In genomic region chr16:53384610-53385009, GRCh38 we compare ENCODE assay signal across 6 cellular contexts. TPM values are rescaled to one million over a fixed set of nuclear protein-coding genes. Genes with fewer than 3 reads are reported as not detected.
A peak's percentile ranks its signal among the peaks of the same experiment; 100 is the strongest.
DNase-seq lines count a peak whose midpoint lies in the region; ATAC-seq and TF ChIP-seq lines count a peak whose summit lies in the region.
"Not testable (repeated sequence)": the region's sequence is repeated elsewhere in the genome, so short reads cannot be mapped to it uniquely, and the experiment has no call there.

No MANE protein-coding gene starts in this region.

- not testable (repeated sequence) for H3K4me3 ChIP-seq in GM23338; HEK293 (ENCODE audit: low read depth, low read length); SK-N-MC; mesendoderm (ENCODE audit: low read length)
- H3K4me3 ChIP-seq in endodermal cell (ENCODE audit: low read length): peak overlapping the region; percentile 53

- H2AK5ac ChIP-seq in mesendoderm (ENCODE audit: low read length): not testable (repeated sequence)

- not testable (repeated sequence) for H3K27ac ChIP-seq in GM23338 (ENCODE audit: low read depth); SK-N-MC; endodermal cell (ENCODE audit: low read depth, low read length); mesendoderm (ENCODE audit: low read depth, low read length)
- peak overlapping the region; percentile 48; the same call in 1 of the 2 replicates for H3K27ac ChIP-seq in HEK293 (ENCODE audit: extremely low read depth, low read depth, low read length)

- H3K23ac ChIP-seq in mesendoderm (ENCODE audit: low read length): not testable (repeated sequence)

- H3K36me3 Mint-ChIP-seq in GM23338 (ENCODE audit: low read depth): peaks cover 43% of the 10 kb centered on the region
- peaks cover 42% of the 10 kb centered on the region for H3K36me3 Mint-ChIP-seq in WTC11
- H3K36me3 Mint-ChIP-seq in endodermal cell (ENCODE audit: low read depth): not testable (repeated sequence)

- TF ChIP-seq CTCF in GM23338 (conservative IDR thresholded peaks at IDR 0.05; ENCODE audit: low read depth in 2 of 2); HEK293 (tag by site-specific recombination; IDR thresholded peaks at IDR 0.05); WTC11 (IDR thresholded peaks at IDR 0.05); endodermal cell (conservative IDR thresholded peaks at IDR 0.05): not testable (repeated sequence)

- H3K9me2 ChIP-seq in GM23338 (ENCODE audit: insufficient read depth): not testable (repeated sequence)

- not testable (repeated sequence) for H2AFZ ChIP-seq in GM23338

- not testable (repeated sequence) for H4K5ac ChIP-seq in mesendoderm (ENCODE audit: low read length)

- 78 to 84% methylated on average over 7 to 8 of the region's 8 CpGs for WGBS in endodermal cell (ENCODE audit: insufficient coverage in 1 of 2, insufficient read length in 1 of 2), 2 experiments
- no CpG with 5 or more reads among the region's 8 CpGs for WGBS in mesendoderm (ENCODE audit: extremely low coverage, insufficient coverage, low lambda C conversion rate)

- not testable (repeated sequence) for H3K79me2 ChIP-seq in GM23338 (replicated peaks; ENCODE audit: insufficient read depth); mesendoderm (ENCODE audit: control insufficient read depth, insufficient read depth, low read length)

- H3K4me1 ChIP-seq in GM23338 (ENCODE audit: insufficient read depth); HEK293 (ENCODE audit: control insufficient read depth, insufficient read depth, low read length); endodermal cell (ENCODE audit: control insufficient read depth, insufficient read depth, low read length); mesendoderm (ENCODE audit: control insufficient read depth, low read depth, low read length): not testable (repeated sequence)

- H3K9ac ChIP-seq in SK-N-MC (ENCODE audit: insufficient read length); endodermal cell (ENCODE audit: extremely low read depth, low read length, poor library complexity, severe bottlenecking); mesendoderm (ENCODE audit: low read length): not testable (repeated sequence)

- H4K8ac ChIP-seq in mesendoderm (ENCODE audit: low read depth, low read length): not testable (repeated sequence)

- not testable (repeated sequence) for H3K27me3 Mint-ChIP-seq in GM23338 (ENCODE audit: insufficient read depth, low read depth, poor library complexity); endodermal cell (ENCODE audit: insufficient read depth)
- H3K27me3 Mint-ChIP-seq in WTC11 (ENCODE audit: low read depth): peaks cover 12% of the 10 kb centered on the region; the same call in 1 of the 2 replicates

- H3K27me3 ChIP-seq in GM23338 (ENCODE audit: insufficient read depth); endodermal cell (ENCODE audit: control insufficient read depth, insufficient read depth, low read length, poor library complexity, severe bottlenecking); mesendoderm (ENCODE audit: insufficient read depth, low read length, poor library complexity): not testable (repeated sequence)

- H2BK5ac ChIP-seq in mesendoderm (ENCODE audit: low read length): not testable (repeated sequence)

- H3K56ac ChIP-seq in mesendoderm (ENCODE audit: low read length): not testable (repeated sequence)

- not testable (repeated sequence) for H3K4me3 Mint-ChIP-seq in GM23338, WTC11, endodermal cell

- POLR2A ChIA-PET in HEK293 (lab: Yijun Ruan, JAX); WTC11 (lab: Charles Lee): not testable (repeated sequence)

- not testable (repeated sequence) for H2BK120ac ChIP-seq in mesendoderm (ENCODE audit: low read depth, low read length)

- not testable (repeated sequence) for H2BK15ac ChIP-seq in mesendoderm (replicated peaks; ENCODE audit: low read depth)

- H3K4me2 ChIP-seq in GM23338; mesendoderm (ENCODE audit: low read length): not testable (repeated sequence)

- H3K4ac ChIP-seq in mesendoderm (ENCODE audit: low read depth, low read length): not testable (repeated sequence)

- ATAC-seq in GM23338, WTC11: not testable (repeated sequence)

- not testable (repeated sequence) for H3K27ac Mint-ChIP-seq in GM23338, WTC11, endodermal cell

- H4K20me1 ChIP-seq in GM23338 (replicated peaks; ENCODE audit: insufficient read depth): not testable (repeated sequence)

- DNase-seq in GM23338 (ENCODE audit: low spot score) (peak; percentile 6), SK-N-MC (ENCODE audit: low read depth, low spot score) (peak; percentile 3), WTC11 (ENCODE audit: low spot score) (peak; percentile 30), mesendoderm (peak; percentile 21)
- DNase-seq in endodermal cell: not testable (repeated sequence)

- H3K18ac ChIP-seq in mesendoderm (ENCODE audit: low read length): not testable (repeated sequence)

- not testable (repeated sequence) for H3K9me3 ChIP-seq in HEK293 (ENCODE audit: control insufficient read depth, insufficient read depth, low read depth, low read length); SK-N-MC (ENCODE audit: low read depth, low read length)
- peaks cover 24% of the 10 kb centered on the region for H3K9me3 ChIP-seq in endodermal cell (ENCODE audit: control insufficient read depth, low read length)

- CTCF ChIA-PET in HEK293 (lab: Yijun Ruan, JAX); WTC11 (lab: Charles Lee): not testable (repeated sequence)

- H3K9me3 Mint-ChIP-seq in GM23338 (peaks cover 50% of the 10 kb centered on the region), WTC11 (peaks cover 70% of the 10 kb centered on the region), endodermal cell (peaks cover 59% of the 10 kb centered on the region)

- not testable (repeated sequence) for H3K79me1 ChIP-seq in mesendoderm (ENCODE audit: low read length)

- H3K4me1 Mint-ChIP-seq in GM23338 (peaks cover 17% of the 10 kb centered on the region; the same call in 2 of the 3 replicates), WTC11 (peaks cover 17% of the 10 kb centered on the region)
- H3K4me1 Mint-ChIP-seq in endodermal cell: not testable (repeated sequence)

- H3F3A ChIP-seq in GM23338 (replicated peaks; ENCODE audit: low read depth): not testable (repeated sequence)

- H3K36me3 ChIP-seq in GM23338 (ENCODE audit: insufficient read depth): peaks cover 16% of the 10 kb centered on the region; the same call in 1 of the 2 replicates
- not testable (repeated sequence) for H3K36me3 ChIP-seq in HEK293 (ENCODE audit: control insufficient read depth in 2 of 2, insufficient read depth in 1 of 2, low read length in 2 of 2); SK-N-MC (ENCODE audit: insufficient read depth, low read length); endodermal cell (ENCODE audit: control insufficient read depth, insufficient read depth, low read length); mesendoderm (ENCODE audit: control insufficient read depth, insufficient read depth, low read length)

TF ChIP-seq in HEK293, 187 proteins besides CTCF, POLR2A, EP300 and RAD21:
- peak; percentile 38 for TF ChIP-seq ZNF529 (tag by site-specific recombination; IDR thresholded peaks at IDR 0.05; ENCODE audit: insufficient replicate concordance)
- TF ChIP-seq ZNF626 (tag by site-specific recombination; IDR thresholded peaks at IDR 0.05): 0 out of 2 replicates have a peak, but pooled peaks have one; percentile 62
- peak; percentile 85; the same call in 1 of the 2 replicates for TF ChIP-seq TRIM28 (IDR thresholded peaks at IDR 0.05; ENCODE audit: borderline replicate concordance, low read length)
- peak; percentile 89 for TF ChIP-seq SETDB1 (IDR thresholded peaks at IDR 0.05; ENCODE audit: insufficient read length, low read length)
TF ChIP-seq in HEK293: peak in this region for 4; not testable (repeated sequence) for 183.

RNA-seq across cellular contexts. Expression of gene RBL2, which starts 49.7 kb away (rescaled TPM):
- total RNA-seq in GM23338 (2014; rRNA removed; shearing (Covaris generic)): 34.1 and 43.3 TPM in 2 replicates
- 9.8 and 15.4 TPM in 2 replicates for polyA plus RNA-seq in GM23338 (2016; fragmentation: Nextera tagmentation; extraction: Ambion mirVana)
- total RNA-seq in WTC11 (2021) (33.9 to 38.4 TPM (median 34.1 TPM) in 3 replicates), endodermal cell (10 to 100 TPM; 34.9 to 46.0 TPM)
- 40.9 TPM for polyA plus RNA-seq in endodermal cell (2013, experiment 1 of 2)
- 38.3 TPM for polyA plus RNA-seq in endodermal cell (2013, experiment 2 of 2)
- 6.2 TPM for polyA plus RNA-seq in mesendoderm (2013, experiment 1 of 2)
- 5.9 TPM for polyA plus RNA-seq in mesendoderm (2013, experiment 2 of 2)
